Comparison of ENCODE assay signal across 8 cellular contexts in genomic region chr11:95229199-95230053, GRCh38. TPM values are rescaled to one million over a fixed set of nuclear protein-coding genes. Genes with fewer than 3 reads are reported as not detected.
DNase-seq lines count a peak whose midpoint lies in the region; ATAC-seq and TF ChIP-seq lines count a peak whose summit lies in the region.

No MANE protein-coding gene starts in this region.

- H3K9me3 ChIP-seq in upper lobe of left lung: no peaks in the 10 kb centered on the region

- H3K4ac ChIP-seq in mesendoderm (ENCODE audit: low read depth, low read length): no peak overlapping the region

- H3K79me1 ChIP-seq in mesendoderm (ENCODE audit: low read length): no peaks in the 10 kb centered on the region

- no peak overlapping the region for H4K5ac ChIP-seq in mesendoderm (ENCODE audit: low read length)

- H3K23ac ChIP-seq in mesendoderm (ENCODE audit: low read length): no peak overlapping the region

- peaks cover 4% of the 10 kb centered on the region for H3K27me3 ChIP-seq in mesendoderm (ENCODE audit: insufficient read depth, low read length, poor library complexity)
- H3K27me3 ChIP-seq in upper lobe of left lung: no peaks in the 10 kb centered on the region

- TF ChIP-seq POLR2A in upper lobe of left lung (IDR thresholded peaks at IDR 0.05): no peak

- H3K4me3 ChIP-seq in mesendoderm (ENCODE audit: low read length) (peak overlapping the region; percentile 24), upper lobe of left lung (peak overlapping the region in 3 of 4 donors; percentile 92 to 99 (median 95))

- H3K27ac ChIP-seq in caudate nucleus (ENCODE audit: low read depth, low read length): peak overlapping the region; percentile 89
- H3K27ac ChIP-seq in mesendoderm (ENCODE audit: low read depth, low read length): no peak overlapping the region
- H3K27ac ChIP-seq in upper lobe of left lung: peak overlapping the region; percentile 78 to 97 (median 85)

- H3K56ac ChIP-seq in mesendoderm (ENCODE audit: low read length): peak overlapping the region; percentile 84

- H2BK15ac ChIP-seq in mesendoderm (replicated peaks; ENCODE audit: low read depth): no peak overlapping the region

- WGBS in mesendoderm (ENCODE audit: extremely low coverage, insufficient coverage, low lambda C conversion rate): no CpG with 5 or more reads among the region's 12 CpGs
- 3 to 6% methylated on average over 12 of the region's 12 CpGs for WGBS in upper lobe of left lung, 2 donors

- DNase-seq in DMS153 treated with DMSO at 0.1 percent for 48 hours (lab: John Stamatoyannopoulos, UW; ENCODE audit: unreplicated experiment): peak; percentile 50
- no peak for DNase-seq in DMS153 (lab: John Stamatoyannopoulos, UW)
- peak; percentile 74 for DNase-seq in NCI-H69 (lab: John Stamatoyannopoulos, UW)
- DNase-seq in caudate nucleus (lab: John Stamatoyannopoulos, UW): peak in 3 of 61 donors; percentile 4 to 32 (median 9)
- no peak for DNase-seq in mesendoderm
- DNase-seq in upper lobe of left lung: no peak
- DNase-seq in NCI-H2227 (lab: John Stamatoyannopoulos, UW; ENCODE audit: unreplicated experiment): no peak
- DNase-seq in activated effector memory CD4-positive, alpha-beta T cell treated with Interleukin-2 at 50 U/mL for 16 hours: no peak

- no peak overlapping the region for H2BK120ac ChIP-seq in mesendoderm (ENCODE audit: low read depth, low read length)

- H3K4me1 ChIP-seq in mesendoderm (ENCODE audit: control insufficient read depth, low read depth, low read length) (no peaks in the 10 kb centered on the region), upper lobe of left lung (peaks cover 7 to 41% (median 14%) of the 10 kb centered on the region in 4 donors)

- no peak for TF ChIP-seq CTCF in upper lobe of left lung (IDR thresholded peaks at IDR 0.05)

- no peak for ATAC-seq in upper lobe of left lung (ENCODE audit: low FRiP score in 2 of 2)

- H2AK5ac ChIP-seq in mesendoderm (ENCODE audit: low read length): no peak overlapping the region

- peak overlapping the region; percentile 71 for H3K9ac ChIP-seq in mesendoderm (ENCODE audit: low read length)

- no peaks in the 10 kb centered on the region for H3K36me3 ChIP-seq in mesendoderm (ENCODE audit: control insufficient read depth, insufficient read depth, low read length)
- H3K36me3 ChIP-seq in upper lobe of left lung: no peaks in the 10 kb centered on the region

- H3K18ac ChIP-seq in mesendoderm (ENCODE audit: low read length): no peak overlapping the region

- H3K4me2 ChIP-seq in mesendoderm (ENCODE audit: low read length): peak overlapping the region; percentile 62

- no peak overlapping the region for H4K8ac ChIP-seq in mesendoderm (ENCODE audit: low read depth, low read length)

- no peaks in the 10 kb centered on the region for H3K79me2 ChIP-seq in mesendoderm (ENCODE audit: control insufficient read depth, insufficient read depth, low read length)

- H2BK5ac ChIP-seq in mesendoderm (ENCODE audit: low read length): no peak overlapping the region

- TF ChIP-seq EP300 in upper lobe of left lung (IDR thresholded peaks at IDR 0.05): no peak

RNA-seq across cellular contexts. Expression of gene SESN3, which starts 1.6 kb away (rescaled TPM):
- 1.5 TPM for polyA plus RNA-seq in mesendoderm (2013, experiment 1 of 2)
- polyA plus RNA-seq in mesendoderm (2013, experiment 2 of 2): 1.5 TPM
- total RNA-seq in upper lobe of left lung: 10 to 100 TPM; 11.5 to 48.8 (median 23.2) TPM

Comparison
In these comparisons a context has a peak if more than half of its experiments do, and no peak if none do; other contexts are left out.
1. DNase-seq: peak in DMS153 treated with DMSO at 0.1 percent for 48 hours (single experiment) and NCI-H69 (single experiment); none in DMS153 (single experiment), mesendoderm (single experiment), upper lobe of left lung (0 of 2), NCI-H2227 (single experiment) and activated effector memory CD4-positive, alpha-beta T cell treated with Interleukin-2 at 50 U/mL for 16 hours (single experiment).